ENCODE assay signal across 10 cellular contexts in the genomic region with DNA sequence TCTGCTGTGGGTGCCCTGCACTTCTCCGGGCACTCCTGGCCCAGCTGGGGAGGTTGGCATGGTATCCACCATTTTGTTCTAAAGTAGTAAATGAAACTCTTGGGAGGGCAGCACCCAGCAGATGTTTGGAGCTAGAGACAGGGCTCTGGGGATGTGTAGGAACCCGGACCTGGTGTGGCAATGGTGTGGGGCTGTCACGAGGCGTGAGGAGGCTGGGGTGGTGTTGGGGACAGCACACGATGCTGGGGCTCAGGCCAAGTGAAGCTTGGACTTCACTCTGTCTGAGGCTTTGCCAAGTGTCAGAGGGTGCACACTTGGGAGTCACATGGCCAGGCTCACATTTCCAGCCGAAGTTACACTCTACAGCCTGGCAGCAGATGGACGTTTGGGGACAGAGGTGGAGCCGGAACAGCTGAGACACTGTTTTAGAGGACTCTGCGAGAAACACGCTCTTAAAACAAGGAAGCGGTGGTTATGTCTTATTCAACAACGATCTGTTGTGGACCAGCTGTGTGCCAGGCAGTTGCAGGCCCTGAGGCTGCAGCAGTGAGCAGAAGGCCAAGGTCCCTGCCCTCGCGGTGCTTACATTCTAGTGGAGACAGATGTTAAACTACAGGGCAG.
DNase-seq lines count a peak whose midpoint lies in the region; ATAC-seq, FAIRE-seq and TF ChIP-seq lines count a peak whose summit lies in the region.
"Had no signal": no experiment of that assay in that cellular context is flagged by ENCODE, and none has a peak within 500 bp of the region (broad histone marks: within the 10 kb centered on the region; RNA-seq: fewer than 3 reads in every experiment).

No MANE protein-coding gene starts in this region.

- H3K9me3 Mint-ChIP-seq in HFFc6: peaks cover under 1% of the 10 kb centered on the region; the same call in 1 of the 2 replicates
- no peaks in the 10 kb centered on the region for H3K9me3 Mint-ChIP-seq in activated T-cell treated with anti-CD3 and anti-CD28 coated beads, Interleukin-2, amount 50 U/mL, for 72 hours
- H3K9me3 Mint-ChIP-seq: activated CD8-positive, alpha-beta T cell treated with anti-CD3 and anti-CD28 coated beads for 36 hours had no signal

- FAIRE-seq in small intestine (lab: Jason Lieb, UNC) (no peak), D721Med (lab: Jason Lieb, UNC) (no peak)

- no peaks in the 10 kb centered on the region; the same call in 1 of the 2 replicates for H3K27me3 Mint-ChIP-seq in HFFc6 (ENCODE audit: insufficient read depth)
- no peaks in the 10 kb centered on the region for H3K27me3 Mint-ChIP-seq in activated T-cell treated with anti-CD3 and anti-CD28 coated beads, Interleukin-2, amount 50 U/mL, for 72 hours (ENCODE audit: low read depth)
- H3K27me3 Mint-ChIP-seq: activated CD8-positive, alpha-beta T cell treated with anti-CD3 and anti-CD28 coated beads for 36 hours had no signal

- no peaks in the 10 kb centered on the region for H3K27me3 ChIP-seq in left lung
- no peaks in the 10 kb centered on the region for H3K27me3 ChIP-seq in small intestine (ENCODE audit: control insufficient read depth in 2 of 2, insufficient read depth in 2 of 2, low read length in 2 of 2)

- 19 to 48% (median 27%) methylated on average over 14 of the region's 14 CpGs for WGBS in small intestine, 3 donors

- H3K27ac Mint-ChIP-seq in HFFc6: peak overlapping the region; percentile 97
- H3K27ac Mint-ChIP-seq in activated T-cell treated with anti-CD3 and anti-CD28 coated beads, Interleukin-2, amount 50 U/mL, for 72 hours: no peak overlapping the region
- H3K27ac Mint-ChIP-seq: activated CD8-positive, alpha-beta T cell treated with anti-CD3 and anti-CD28 coated beads for 36 hours had no signal

- H3K4me1 Mint-ChIP-seq in HFFc6 (ENCODE audit: low read depth): peaks cover 56% of the 10 kb centered on the region
- H3K4me1 Mint-ChIP-seq in activated T-cell treated with anti-CD3 and anti-CD28 coated beads, Interleukin-2, amount 50 U/mL, for 72 hours (ENCODE audit: low read depth): peaks cover 9% of the 10 kb centered on the region

- H3K4me1 ChIP-seq in left lung: peaks cover 0 to 23% of the 10 kb centered on the region in 2 donors
- peaks cover 6 to 8% of the 10 kb centered on the region in 2 donors for H3K4me1 ChIP-seq in small intestine (ENCODE audit: control insufficient read depth in 2 of 2, insufficient read depth in 1 of 2, low read depth in 1 of 2, low read length in 1 of 2)

- intact Hi-C loops in left lung (cut with DNase I): no loop called here

- H3K4me3 ChIP-seq in left lung (no peak overlapping the region), small intestine (ENCODE audit: low read depth in 1 of 2, low read length in 2 of 2) (no peak overlapping the region)

- ATAC-seq in left lung: peak; percentile 19
- no peak for ATAC-seq in activated T-cell treated with anti-CD3 and anti-CD28 coated beads, Interleukin-2, amount 50 U/mL, for 72 hours (replicated peaks in 1 of 2)
- ATAC-seq: activated CD8-positive, alpha-beta T cell treated with anti-CD3 and anti-CD28 coated beads for 36 hours had no signal

- peak overlapping the region; percentile 85; the same call in 1 of the 2 replicates for H3K4me3 Mint-ChIP-seq in HFFc6
- H3K4me3 Mint-ChIP-seq in activated T-cell treated with anti-CD3 and anti-CD28 coated beads, Interleukin-2, amount 50 U/mL, for 72 hours: no peak overlapping the region
- H3K4me3 Mint-ChIP-seq: activated CD8-positive, alpha-beta T cell treated with anti-CD3 and anti-CD28 coated beads for 36 hours had no signal

- peaks cover 30% of the 10 kb centered on the region for H3K36me3 Mint-ChIP-seq in HFFc6 (ENCODE audit: low read depth)
- no peaks in the 10 kb centered on the region for H3K36me3 Mint-ChIP-seq in activated T-cell treated with anti-CD3 and anti-CD28 coated beads, Interleukin-2, amount 50 U/mL, for 72 hours (ENCODE audit: insufficient read depth in 2 of 2)

- H3K9me3 ChIP-seq in left lung (no peaks in the 10 kb centered on the region), small intestine (ENCODE audit: control insufficient read depth, low read depth) (no peaks in the 10 kb centered on the region)

- DNase-seq in HFFc6: no peak
- no peak for DNase-seq in left lung
- DNase-seq in small intestine: peak; percentile 86
- DNase-seq in stimulated activated CD4-positive, alpha-beta T cell treated with anti-CD3 and anti-CD28 coated beads, Interleukin-1b, Interleukin-23, amount 100 ng/mL, for 48 hours: no peak
- no peak for DNase-seq in D721Med (ENCODE audit: insufficient read length, low spot score)
- DNase-seq in activated T-cell treated with anti-CD3 and anti-CD28 coated beads, Interleukin-2, amount 50 U/mL, for 72 hours: no peak
- no peak for DNase-seq in NCI-H446 treated with DMSO at 0.1 percent for 48 hours (lab: John Stamatoyannopoulos, UW)
- DNase-seq: activated CD8-positive, alpha-beta T cell treated with anti-CD3 and anti-CD28 coated beads for 36 hours; SHP77 treated with DMSO at 0.1 percent for 48 hours had no signal

- H3K27ac ChIP-seq in cingulate gyrus (ENCODE audit: low read depth, low read length) (peak overlapping the region; percentile 13), left lung (no peak overlapping the region), small intestine (ENCODE audit: low read depth in 1 of 2, low read length in 1 of 2) (peak overlapping the region in 1 of 2 donors; percentile 23)

- H3K36me3 ChIP-seq in left lung: peaks cover 0 to 4% of the 10 kb centered on the region in 2 donors
- H3K36me3 ChIP-seq in small intestine (ENCODE audit: control insufficient read depth in 2 of 2, insufficient read depth in 2 of 2, low read length in 2 of 2): no peaks in the 10 kb centered on the region

- TF ChIP-seq CTCF in HFFc6 (IDR thresholded peaks at IDR 0.05) (no peak), left lung (IDR thresholded peaks at IDR 0.05) (no peak), D721Med (IDR thresholded peaks at IDR 0.05; ENCODE audit: insufficient read depth, missing control alignments) (no peak)
